8 cellular contexts compared by ENCODE assay signal in the genomic region with DNA sequence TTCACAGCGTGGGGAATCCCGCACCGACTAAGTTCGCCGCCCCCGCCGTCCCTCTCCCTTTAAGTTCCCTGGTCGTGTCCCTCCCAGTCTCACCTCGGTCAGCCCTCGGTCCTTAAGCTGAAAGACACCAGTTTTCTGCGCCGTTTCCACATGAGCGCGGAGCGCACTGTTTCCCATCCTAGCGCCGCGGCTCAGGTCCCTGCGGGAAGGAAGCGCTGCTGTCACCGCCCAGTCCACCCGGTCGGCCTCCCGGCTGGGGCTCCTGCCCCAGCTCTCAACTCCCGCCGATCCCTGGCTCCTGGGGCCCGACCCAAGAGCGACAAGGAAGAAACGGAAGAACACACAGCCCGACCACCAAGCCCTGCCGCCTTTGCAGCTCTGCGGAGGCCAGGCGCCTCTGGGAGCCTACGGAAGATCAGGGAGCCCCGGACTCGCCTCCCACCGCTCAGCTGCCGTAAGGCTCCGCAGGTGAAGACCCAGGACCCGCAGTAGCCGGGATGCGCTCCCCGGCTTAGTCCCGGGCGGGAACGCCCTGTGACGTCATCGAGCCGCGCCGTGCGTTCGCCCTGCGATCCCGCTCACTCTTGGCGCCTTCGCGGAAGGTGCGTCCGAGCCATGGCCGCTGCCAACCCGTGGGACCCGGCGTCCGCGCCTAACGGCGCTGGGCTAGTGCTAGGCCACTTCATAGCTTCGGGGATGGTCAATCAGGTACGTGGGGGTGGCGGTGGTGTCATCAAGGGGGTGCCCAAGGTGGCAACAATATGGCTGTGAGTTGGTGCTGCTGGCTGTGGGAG. TPM values are rescaled to one million over a fixed set of nuclear protein-coding genes. Genes with fewer than 3 reads are reported as not detected.
DNase-seq lines count a peak whose midpoint lies in the region; ATAC-seq and TF ChIP-seq lines count a peak whose summit lies in the region.

Gene HAUS2, plus strand, starts transcription at position 581 of the 794 bp plus-strand sequence. Its CDS starts 35 bp downstream, at position 616.
Gene LRRC57, minus strand, starts transcription at position 536 of the 794 bp plus-strand sequence. Its CDS starts 359 bp downstream, at position 177.

- no peaks in the 10 kb centered on the region for H3K9me3 ChIP-seq in stomach

- peaks cover 18 to 55% (median 39%) of the 10 kb centered on the region in 4 donors for H3K4me1 ChIP-seq in stomach

- no peaks in the 10 kb centered on the region for H3K27me3 ChIP-seq in stomach

- WGBS in stomach, 5 donors: 0 to 1% (median 0%) methylated on average over 35 to 71 of the region's 71 CpGs

- TF ChIP-seq EP300 in stomach (IDR thresholded peaks at IDR 0.05): no peak

- H3K36me3 Mint-ChIP-seq in neural crest cell (ENCODE audit: low read depth): no peaks in the 10 kb centered on the region

- peak within 1 kb of the TSS; percentile 86 to 96 (median 93) for H3K27ac ChIP-seq in stomach

- intact Hi-C loops in stomach (cut with DNase I; ENCODE audit: low total_unique reads): no loop called here

- no peaks in the 10 kb centered on the region for H3K9me3 Mint-ChIP-seq in neural crest cell

- H3K27me3 Mint-ChIP-seq in neural crest cell (ENCODE audit: low read depth): no peaks in the 10 kb centered on the region

- peak in 2 of 4 donors; percentile 60 to 74 for TF ChIP-seq POLR2A in stomach (IDR thresholded peaks at IDR 0.05)

- H3K36me3 ChIP-seq in stomach: peaks cover 16 to 30% (median 25%) of the 10 kb centered on the region in 4 donors

- peak; percentile 92 for DNase-seq in Daoy (ENCODE audit: low read depth)
- peak; percentile 38 to 44 for DNase-seq in Kasumi-1 (lab: John Stamatoyannopoulos, UW)
- peak; percentile 83 to 87 for DNase-seq in SHP77 (lab: John Stamatoyannopoulos, UW)
- DNase-seq in activated gamma-delta T cell (lab: John Stamatoyannopoulos, UW): peak; percentile 80
- DNase-seq in foreskin fibroblast: peak; percentile 83 to 95
- DNase-seq in neural crest cell (ENCODE audit: low read depth, low spot score): peak; percentile 85
- DNase-seq in stomach: peak; percentile 88

- peaks cover 28% of the 10 kb centered on the region for H3K4me1 Mint-ChIP-seq in neural crest cell

- peak; percentile 85 for ATAC-seq in GM21825 (IDR thresholded peaks at IDR 0.05; ENCODE audit: unreplicated experiment)

- TF ChIP-seq CTCF in foreskin fibroblast (IDR thresholded peaks at IDR 0.05; ENCODE audit: low read depth, low read length): no peak
- TF ChIP-seq CTCF in neural crest cell (conservative IDR thresholded peaks at IDR 0.05): no peak
- peak in 1 of 7 experiments; percentile 23 for TF ChIP-seq CTCF in stomach (IDR thresholded peaks at IDR 0.05)

- peak within 1 kb of the TSS; percentile 94 for H3K27ac Mint-ChIP-seq in neural crest cell (ENCODE audit: unreplicated experiment)

- H3K4me3 ChIP-seq in foreskin fibroblast (ENCODE audit: low read depth in 1 of 2, low read length in 2 of 2) (peak within 1 kb of the TSS; percentile 95 to 99), stomach (peak within 1 kb of the TSS; percentile 74 to 99 (median 95))

- H3K4me3 Mint-ChIP-seq in neural crest cell: peak within 1 kb of the TSS; percentile 96

RNA-seq across cellular contexts. Expression of gene HAUS2, which starts in this region (rescaled TPM):
- 55.5 and 69.5 TPM in 2 replicates for total RNA-seq in Daoy (2014; rRNA removed; shearing (Covaris generic))
- 34.7 and 36.5 TPM in 2 replicates for total RNA-seq in neural crest cell
- 10 to 100 TPM in 2 of 5 donors, 1 to 10 TPM in 3; 4.9 to 22.0 (median 8.4) TPM for total RNA-seq in stomach
- 10 to 100 TPM in 2 of 3 donors, 1 to 10 TPM in 1; 6.3 to 15.9 (median 11.6) TPM for polyA plus RNA-seq in stomach

RNA-seq across cellular contexts. Expression of gene LRRC57, which starts in this region (rescaled TPM):
- total RNA-seq in Daoy (2014; rRNA removed; shearing (Covaris generic)): 12.1 and 13.3 TPM in 2 replicates
- total RNA-seq in neural crest cell (42.9 and 43.8 TPM in 2 replicates), stomach (10 to 100 TPM in 4 of 5 donors, 1 to 10 TPM in 1; 7.5 to 67.9 (median 31.2) TPM)
- polyA plus RNA-seq in stomach: 1 to 10 TPM; 4.7 to 8.2 (median 5.6) TPM

Comparison
In these comparisons a context has a peak if more than half of its experiments do, and no peak if none do; other contexts are left out.
1. Peak in every context shown above with its lines: DNase-seq, ATAC-seq, H3K4me3 ChIP-seq and H3K27ac ChIP-seq.
2. DNase-seq: peak in every context shown above with its lines; median percentile 92 in Daoy; 89 in foreskin fibroblast; 88 in stomach; 85 in SHP77; 85 in neural crest cell; 80 in activated gamma-delta T cell; 41 in Kasumi-1.